ENCODE assay signal across 1 cellular context in the genomic region with DNA sequence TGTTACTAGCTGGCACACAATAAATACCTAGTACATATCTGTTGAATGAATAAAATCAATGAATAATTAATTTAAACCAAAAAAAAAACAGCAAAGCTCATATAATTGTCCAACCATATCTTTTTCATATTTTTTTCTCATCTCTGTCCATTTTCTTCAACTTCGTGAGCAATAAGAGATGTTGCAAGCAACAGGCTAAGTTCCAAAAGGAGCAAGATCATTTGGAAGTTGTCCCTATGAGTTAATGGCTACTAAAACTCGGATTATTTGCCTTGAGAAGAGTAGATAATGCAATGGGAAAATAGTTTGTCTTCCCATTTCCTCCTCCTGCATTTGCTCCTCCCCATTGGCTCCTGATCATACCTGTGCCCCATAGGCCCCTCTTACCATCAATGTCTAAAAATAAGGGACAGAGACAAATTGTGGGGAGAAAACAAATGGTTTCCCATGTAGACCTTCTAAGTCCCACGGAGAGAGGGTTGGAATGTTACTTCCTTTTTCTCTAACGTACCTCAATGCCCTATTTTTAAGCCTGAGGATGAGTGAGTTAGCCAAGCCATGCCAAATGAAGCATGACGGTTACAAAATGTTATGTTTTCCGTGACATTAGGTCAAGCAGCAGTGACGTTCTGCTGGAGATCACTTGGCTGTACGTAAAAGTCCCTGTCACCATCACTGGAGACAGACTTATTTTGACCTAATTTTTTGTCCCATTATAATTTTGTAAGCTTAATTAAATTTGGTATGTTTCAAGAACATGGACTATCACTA.
TF ChIP-seq lines count a peak whose summit lies in the region.

No MANE protein-coding gene starts in this region.

TF ChIP-seq in H1, 55 proteins besides CTCF, POLR2A, EP300 and RAD21:
- TF ChIP-seq EGR1 (IDR thresholded peaks at IDR 0.05; ENCODE audit: borderline replicate concordance, low read depth, low read length): no peak
- no peak for TF ChIP-seq SP1 (IDR thresholded peaks at IDR 0.05; ENCODE audit: low read depth, low read length)
- no peak for TF ChIP-seq JUND (IDR thresholded peaks at IDR 0.05; ENCODE audit: low read length)
- no peak for TF ChIP-seq BCL11A (IDR thresholded peaks at IDR 0.05; ENCODE audit: low read depth in 2 of 2, low read length in 2 of 2)
- TF ChIP-seq CBX8 (IDR thresholded peaks at IDR 0.05; ENCODE audit: borderline replicate concordance, low read depth, low read length): no peak
- TF ChIP-seq, protein P1, sequence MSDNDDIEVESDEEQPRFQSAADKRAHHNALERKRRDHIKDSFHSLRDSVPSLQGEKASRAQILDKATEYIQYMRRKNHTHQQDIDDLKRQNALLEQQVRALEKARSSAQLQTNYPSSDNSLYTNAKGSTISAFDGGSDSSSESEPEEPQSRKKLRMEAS (IDR thresholded peaks at IDR 0.05): no peak
- no peak for TF ChIP-seq KDM5A (IDR thresholded peaks at IDR 0.05; ENCODE audit: low read length)
- TF ChIP-seq BRCA1 (IDR thresholded peaks at IDR 0.05; ENCODE audit: low read depth, low read length): no peak
- no peak for TF ChIP-seq POLR2AphosphoS5 (IDR thresholded peaks at IDR 0.05; ENCODE audit: low read depth, low read length)
TF ChIP-seq in H1: peak in this region for 0.
